Comparison of ENCODE assay signal across 28 cellular contexts in the genomic region with DNA sequence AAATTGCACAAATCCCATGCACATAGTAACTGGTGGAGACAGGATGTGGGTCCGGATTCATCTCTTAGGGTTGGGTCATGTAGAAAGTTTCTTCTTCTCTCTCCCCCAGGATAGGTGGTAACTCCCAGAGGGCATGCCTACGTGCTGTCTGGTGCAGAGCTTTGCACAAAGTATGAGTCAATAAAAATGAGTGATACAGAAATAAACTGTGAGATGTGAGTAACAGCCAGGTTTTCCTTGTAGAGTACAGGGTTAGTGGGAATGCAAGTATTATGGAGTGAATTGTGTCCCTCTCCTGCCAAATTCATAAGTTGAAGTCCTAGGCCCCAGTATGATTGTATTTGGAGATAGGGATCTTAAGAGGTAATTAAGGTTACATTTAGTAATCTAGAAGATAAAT.
DNase-seq lines count a peak whose midpoint lies in the region; ATAC-seq, FAIRE-seq and TF ChIP-seq lines count a peak whose summit lies in the region.
"Had no signal": no experiment of that assay in that cellular context is flagged by ENCODE, and none has a peak within 500 bp of the region (broad histone marks: within the 10 kb centered on the region; RNA-seq: fewer than 3 reads in every experiment).

No MANE protein-coding gene starts in this region.

- H4K20me1 ChIP-seq in astrocyte (ENCODE audit: insufficient read depth, low read length): no peaks in the 10 kb centered on the region
- no peaks in the 10 kb centered on the region for H4K20me1 ChIP-seq in keratinocyte (ENCODE audit: control insufficient read depth, extremely low read depth, insufficient read depth, low read length)
- H4K20me1 ChIP-seq: BLaER1 had no signal

- TF ChIP-seq CTCF in AG10803 (conservative IDR thresholded peaks at IDR 0.05; ENCODE audit: low read length) (no peak), astrocyte (IDR thresholded peaks at IDR 0.05; ENCODE audit: insufficient read depth, low read depth, low read length) (no peak), keratinocyte (optimal IDR thresholded peaks at IDR 0.05 in 1 of 3, IDR thresholded peaks at IDR 0.05 in 1 of 3, conservative IDR thresholded peaks at IDR 0.05 in 1 of 3; ENCODE audit: extremely low read depth in 1 of 3, insufficient read depth in 2 of 3, low read length in 3 of 3) (no peak)

- H3K79me2 ChIP-seq in astrocyte (ENCODE audit: insufficient read depth, low read length) (no peaks in the 10 kb centered on the region), keratinocyte (ENCODE audit: control insufficient read depth, insufficient read depth, low read length) (no peaks in the 10 kb centered on the region)

- FAIRE-seq in astrocyte (lab: Jason Lieb, UNC) (peak; percentile 55), keratinocyte (lab: Jason Lieb, UNC) (peak; percentile 96)
- FAIRE-seq: endothelial cell of umbilical vein, GM12891 had no signal

- H3K9me3 Mint-ChIP-seq in astrocyte (ENCODE audit: unreplicated experiment): no peaks in the 10 kb centered on the region
- H3K9me3 Mint-ChIP-seq: activated T-cell treated with anti-CD3 and anti-CD28 coated beads, Interleukin-2, amount 50 U/mL, for 24 hours had no signal

- H3K36me3 Mint-ChIP-seq in astrocyte (ENCODE audit: low read depth, unreplicated experiment): no peaks in the 10 kb centered on the region
- H3K36me3 Mint-ChIP-seq: naive B cell had no signal

- DNase-seq in AG10803 (ENCODE audit: low read depth) (peak; percentile 31), LHCN-M2 (ENCODE audit: low read depth) (peak; percentile 81), astrocyte (ENCODE audit: low read depth) (peak; percentile 48), keratinocyte (ENCODE audit: low read depth, low spot score) (no peak), Ammon's horn (ENCODE audit: low spot score) (no peak)
- no peak for DNase-seq in activated CD8-positive, alpha-beta memory T cell treated with anti-CD3 and anti-CD28 coated beads, Interleukin-2, amount 50 U/mL, for 4 hours
- DNase-seq: activated CD4-positive, alpha-beta T cell treated with anti-CD3 and anti-CD28 coated beads for 4 hours; activated CD8-positive, alpha-beta memory T cell treated with anti-CD3 and anti-CD28 coated beads for 24 hours; activated T-cell treated with anti-CD3 and anti-CD28 coated beads, Interleukin-2, amount 50 U/mL, for 24 hours; adrenal gland; caudate nucleus; heart left ventricle; mesendoderm; naive B cell; NCI-H1436; NCI-H510A; NK-92 treated with Interleukin-12 subunit alpha and Interleukin-12 subunit beta, amount 100 ng/mL, for 24 hours; T-helper 2 cell; trophoblast cell had no signal

- H3K4me3 Mint-ChIP-seq in astrocyte (ENCODE audit: unreplicated experiment): no peak overlapping the region
- H3K4me3 Mint-ChIP-seq: activated T-cell treated with anti-CD3 and anti-CD28 coated beads, Interleukin-2, amount 50 U/mL, for 24 hours; naive B cell had no signal

- H3K4me3 ChIP-seq in AG10803 (ENCODE audit: low read length): no peak overlapping the region
- no peak overlapping the region for H3K4me3 ChIP-seq in astrocyte (ENCODE audit: insufficient read depth, low read depth, low read length)
- no peak overlapping the region for H3K4me3 ChIP-seq in keratinocyte (ENCODE audit: control insufficient read depth in 2 of 3, extremely low read depth in 1 of 3, insufficient read depth in 2 of 3, low read depth in 1 of 3, low read length in 3 of 3)
- H3K4me3 ChIP-seq: A549, adrenal gland, BLaER1, HAP-1, heart left ventricle, skin epidermis had no signal

- TF ChIP-seq POLR2A in GM18505 (IDR thresholded peaks at IDR 0.05; ENCODE audit: borderline replicate concordance, extremely low read depth, insufficient read depth, insufficient read length): no peak

- dilution Hi-C loops in keratinocyte (cut with MboI; ENCODE audit: extremely low pct_ligation_motif_present, low sequenced_read_pairs): no loop called here

- H3K27me3 Mint-ChIP-seq in astrocyte (ENCODE audit: low read depth, unreplicated experiment): no peaks in the 10 kb centered on the region

- H3K9ac ChIP-seq in astrocyte (ENCODE audit: low read length): no peak overlapping the region
- no peak overlapping the region for H3K9ac ChIP-seq in keratinocyte (ENCODE audit: control insufficient read depth, extremely low read depth, insufficient read depth, low read length)
- H3K9ac ChIP-seq: BLaER1 had no signal

- H3K27me3 ChIP-seq in astrocyte (ENCODE audit: insufficient read depth, low read length): no peaks in the 10 kb centered on the region
- no peaks in the 10 kb centered on the region for H3K27me3 ChIP-seq in keratinocyte (ENCODE audit: control insufficient read depth, extremely low read depth, insufficient read depth, low read length)
- H3K27me3 ChIP-seq: adrenal gland, BLaER1 had no signal

- no peaks in the 10 kb centered on the region for H3K9me1 ChIP-seq in keratinocyte (ENCODE audit: control insufficient read depth, extremely low read depth, insufficient read depth, low read length)

- H2AFZ ChIP-seq in astrocyte (ENCODE audit: low read depth, low read length) (no peak overlapping the region), keratinocyte (ENCODE audit: control insufficient read depth, low read length) (no peak overlapping the region)

- peaks cover 15% of the 10 kb centered on the region for H3K4me1 Mint-ChIP-seq in astrocyte (ENCODE audit: low read depth, unreplicated experiment)
- H3K4me1 Mint-ChIP-seq: naive B cell had no signal

- no peak for ATAC-seq in GM18505 (IDR thresholded peaks at IDR 0.05; ENCODE audit: unreplicated experiment)
- ATAC-seq in GM21367 (IDR thresholded peaks at IDR 0.05; ENCODE audit: unreplicated experiment): no peak
- ATAC-seq: A549, heart left ventricle, Panc1 had no signal

- no peak overlapping the region for H3K4me2 ChIP-seq in astrocyte (ENCODE audit: low read length)
- peak overlapping the region; percentile 55 for H3K4me2 ChIP-seq in keratinocyte (ENCODE audit: control insufficient read depth, extremely low read depth, insufficient read depth, low read depth, low read length)
- H3K4me2 ChIP-seq: A549, BLaER1 had no signal

- H3K36me3 ChIP-seq in astrocyte (ENCODE audit: insufficient read depth, low read length) (no peaks in the 10 kb centered on the region), keratinocyte (ENCODE audit: control insufficient read depth in 2 of 2, extremely low read depth in 1 of 2, insufficient read depth in 2 of 2, low read length in 2 of 2) (no peaks in the 10 kb centered on the region)
- H3K36me3 ChIP-seq: adrenal gland, BLaER1, HAP-1, heart left ventricle had no signal

- H3K9me3 ChIP-seq in astrocyte (ENCODE audit: insufficient read depth, low read depth, low read length) (no peaks in the 10 kb centered on the region), keratinocyte (ENCODE audit: control insufficient read depth, low read depth, low read length) (no peaks in the 10 kb centered on the region)
- H3K9me3 ChIP-seq: A549, adrenal gland, BLaER1, HAP-1, heart left ventricle had no signal

- peaks cover 20% of the 10 kb centered on the region for H3K4me1 ChIP-seq in astrocyte (ENCODE audit: insufficient read depth, low read length)
- peaks cover 37% of the 10 kb centered on the region for H3K4me1 ChIP-seq in keratinocyte (ENCODE audit: control insufficient read depth, extremely low read depth, insufficient read depth, low read length)
- H3K4me1 ChIP-seq: A549, adrenal gland, BLaER1, HAP-1 had no signal

- H3K27ac ChIP-seq in astrocyte (ENCODE audit: low read depth, low read length) (no peak overlapping the region), keratinocyte (ENCODE audit: control insufficient read depth, insufficient read depth, low read length) (peak overlapping the region; percentile 27)
- H3K27ac ChIP-seq: A549, adrenal gland, BLaER1, heart left ventricle, skin epidermis had no signal

- no peak overlapping the region for H3K27ac Mint-ChIP-seq in astrocyte (ENCODE audit: unreplicated experiment)
- H3K27ac Mint-ChIP-seq: activated T-cell treated with anti-CD3 and anti-CD28 coated beads, Interleukin-2, amount 50 U/mL, for 24 hours; naive B cell had no signal

Comparison
In these comparisons a context has a peak if more than half of its experiments do, and no peak if none do; other contexts are left out.
1. DNase-seq: peak in AG10803 (single experiment), LHCN-M2 (single experiment) and astrocyte (single experiment); none in keratinocyte (single experiment), activated CD8-positive, alpha-beta memory T cell treated with anti-CD3 and anti-CD28 coated beads, Interleukin-2, amount 50 U/mL, for 4 hours (single experiment) and Ammon's horn (single experiment).